1 cellular context compared by ENCODE assay signal in the genomic region with DNA sequence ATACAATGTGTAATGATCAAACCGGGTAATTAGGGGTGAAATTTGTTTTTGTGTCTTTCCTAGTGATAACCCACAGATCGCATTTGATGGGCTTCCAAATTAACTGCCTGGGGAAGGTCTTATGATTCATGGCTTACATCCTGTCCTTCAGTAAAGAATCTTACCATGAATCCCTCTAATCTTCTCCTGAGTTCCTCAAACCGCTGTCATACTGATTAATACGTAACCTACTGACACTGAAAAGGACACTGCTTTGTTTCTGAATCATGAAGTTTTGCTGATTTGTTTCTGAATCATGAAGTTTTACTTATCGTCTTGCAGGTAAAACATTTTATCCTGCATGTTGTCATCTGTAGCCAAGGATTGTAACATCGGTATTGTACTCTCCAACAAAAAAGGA.
TF ChIP-seq lines count a peak whose summit lies in the region.

No MANE protein-coding gene starts in this region.

TF ChIP-seq in GM12878, 131 proteins besides CTCF, POLR2A, EP300 and RAD21:
- TF ChIP-seq ZBED1 (IDR thresholded peaks at IDR 0.05; ENCODE audit: borderline replicate concordance) (no peak), SUZ12 (IDR thresholded peaks at IDR 0.05; ENCODE audit: unreplicated experiment) (no peak), ATF7 (IDR thresholded peaks at IDR 0.05; ENCODE audit: low read depth) (no peak), SPI1 (IDR thresholded peaks at IDR 0.05; ENCODE audit: borderline replicate concordance, insufficient read depth, low read depth, low read length) (no peak), TAF1 (IDR thresholded peaks at IDR 0.05; ENCODE audit: borderline replicate concordance, low read depth, low read length) (no peak), SMC3 (IDR thresholded peaks at IDR 0.05; ENCODE audit: borderline replicate concordance, low read length) (no peak), POLR2AphosphoS2 (IDR thresholded peaks at IDR 0.05; ENCODE audit: low read depth, low read length) (no peak), MEF2A (IDR thresholded peaks at IDR 0.05; ENCODE audit: insufficient read depth, low read depth, low read length) (no peak), SP1 (IDR thresholded peaks at IDR 0.05; ENCODE audit: low read depth, low read length) (no peak), GABPA (IDR thresholded peaks at IDR 0.05; ENCODE audit: low read depth) (no peak), HDAC6 (IDR thresholded peaks at IDR 0.05; ENCODE audit: unreplicated experiment) (no peak), NRF1 (conservative IDR thresholded peaks at IDR 0.05; ENCODE audit: low read depth, low read length) (no peak), ETV6 (conservative IDR thresholded peaks at IDR 0.05 in 1 of 2, IDR thresholded peaks at IDR 0.05 in 1 of 2; ENCODE audit: borderline replicate concordance in 1 of 2, low read depth in 1 of 2) (no peak)
- TF ChIP-seq, protein P1, sequence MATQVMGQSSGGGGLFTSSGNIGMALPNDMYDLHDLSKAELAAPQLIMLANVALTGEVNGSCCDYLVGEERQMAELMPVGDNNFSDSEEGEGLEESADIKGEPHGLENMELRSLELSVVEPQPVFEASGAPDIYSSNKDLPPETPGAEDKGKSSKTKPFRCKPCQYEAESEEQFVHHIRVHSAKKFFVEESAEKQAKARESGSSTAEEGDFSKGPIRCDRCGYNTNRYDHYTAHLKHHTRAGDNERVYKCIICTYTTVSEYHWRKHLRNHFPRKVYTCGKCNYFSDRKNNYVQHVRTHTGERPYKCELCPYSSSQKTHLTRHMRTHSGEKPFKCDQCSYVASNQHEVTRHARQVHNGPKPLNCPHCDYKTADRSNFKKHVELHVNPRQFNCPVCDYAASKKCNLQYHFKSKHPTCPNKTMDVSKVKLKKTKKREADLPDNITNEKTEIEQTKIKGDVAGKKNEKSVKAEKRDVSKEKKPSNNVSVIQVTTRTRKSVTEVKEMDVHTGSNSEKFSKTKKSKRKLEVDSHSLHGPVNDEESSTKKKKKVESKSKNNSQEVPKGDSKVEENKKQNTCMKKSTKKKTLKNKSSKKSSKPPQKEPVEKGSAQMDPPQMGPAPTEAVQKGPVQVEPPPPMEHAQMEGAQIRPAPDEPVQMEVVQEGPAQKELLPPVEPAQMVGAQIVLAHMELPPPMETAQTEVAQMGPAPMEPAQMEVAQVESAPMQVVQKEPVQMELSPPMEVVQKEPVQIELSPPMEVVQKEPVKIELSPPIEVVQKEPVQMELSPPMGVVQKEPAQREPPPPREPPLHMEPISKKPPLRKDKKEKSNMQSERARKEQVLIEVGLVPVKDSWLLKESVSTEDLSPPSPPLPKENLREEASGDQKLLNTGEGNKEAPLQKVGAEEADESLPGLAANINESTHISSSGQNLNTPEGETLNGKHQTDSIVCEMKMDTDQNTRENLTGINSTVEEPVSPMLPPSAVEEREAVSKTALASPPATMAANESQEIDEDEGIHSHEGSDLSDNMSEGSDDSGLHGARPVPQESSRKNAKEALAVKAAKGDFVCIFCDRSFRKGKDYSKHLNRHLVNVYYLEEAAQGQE (IDR thresholded peaks at IDR 0.05; ENCODE audit: low read depth, low read length) = no peak
- TF ChIP-seq, protein P2, sequence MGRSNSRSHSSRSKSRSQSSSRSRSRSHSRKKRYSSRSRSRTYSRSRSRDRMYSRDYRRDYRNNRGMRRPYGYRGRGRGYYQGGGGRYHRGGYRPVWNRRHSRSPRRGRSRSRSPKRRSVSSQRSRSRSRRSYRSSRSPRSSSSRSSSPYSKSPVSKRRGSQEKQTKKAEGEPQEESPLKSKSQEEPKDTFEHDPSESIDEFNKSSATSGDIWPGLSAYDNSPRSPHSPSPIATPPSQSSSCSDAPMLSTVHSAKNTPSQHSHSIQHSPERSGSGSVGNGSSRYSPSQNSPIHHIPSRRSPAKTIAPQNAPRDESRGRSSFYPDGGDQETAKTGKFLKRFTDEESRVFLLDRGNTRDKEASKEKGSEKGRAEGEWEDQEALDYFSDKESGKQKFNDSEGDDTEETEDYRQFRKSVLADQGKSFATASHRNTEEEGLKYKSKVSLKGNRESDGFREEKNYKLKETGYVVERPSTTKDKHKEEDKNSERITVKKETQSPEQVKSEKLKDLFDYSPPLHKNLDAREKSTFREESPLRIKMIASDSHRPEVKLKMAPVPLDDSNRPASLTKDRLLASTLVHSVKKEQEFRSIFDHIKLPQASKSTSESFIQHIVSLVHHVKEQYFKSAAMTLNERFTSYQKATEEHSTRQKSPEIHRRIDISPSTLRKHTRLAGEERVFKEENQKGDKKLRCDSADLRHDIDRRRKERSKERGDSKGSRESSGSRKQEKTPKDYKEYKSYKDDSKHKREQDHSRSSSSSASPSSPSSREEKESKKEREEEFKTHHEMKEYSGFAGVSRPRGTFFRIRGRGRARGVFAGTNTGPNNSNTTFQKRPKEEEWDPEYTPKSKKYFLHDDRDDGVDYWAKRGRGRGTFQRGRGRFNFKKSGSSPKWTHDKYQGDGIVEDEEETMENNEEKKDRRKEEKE (IDR thresholded peaks at IDR 0.05) = no peak
- TF ChIP-seq, protein P3, sequence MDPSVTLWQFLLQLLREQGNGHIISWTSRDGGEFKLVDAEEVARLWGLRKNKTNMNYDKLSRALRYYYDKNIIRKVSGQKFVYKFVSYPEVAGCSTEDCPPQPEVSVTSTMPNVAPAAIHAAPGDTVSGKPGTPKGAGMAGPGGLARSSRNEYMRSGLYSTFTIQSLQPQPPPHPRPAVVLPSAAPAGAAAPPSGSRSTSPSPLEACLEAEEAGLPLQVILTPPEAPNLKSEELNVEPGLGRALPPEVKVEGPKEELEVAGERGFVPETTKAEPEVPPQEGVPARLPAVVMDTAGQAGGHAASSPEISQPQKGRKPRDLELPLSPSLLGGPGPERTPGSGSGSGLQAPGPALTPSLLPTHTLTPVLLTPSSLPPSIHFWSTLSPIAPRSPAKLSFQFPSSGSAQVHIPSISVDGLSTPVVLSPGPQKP (IDR thresholded peaks at IDR 0.05; ENCODE audit: low read depth, low read length) = no peak
- TF ChIP-seq, protein P4, sequence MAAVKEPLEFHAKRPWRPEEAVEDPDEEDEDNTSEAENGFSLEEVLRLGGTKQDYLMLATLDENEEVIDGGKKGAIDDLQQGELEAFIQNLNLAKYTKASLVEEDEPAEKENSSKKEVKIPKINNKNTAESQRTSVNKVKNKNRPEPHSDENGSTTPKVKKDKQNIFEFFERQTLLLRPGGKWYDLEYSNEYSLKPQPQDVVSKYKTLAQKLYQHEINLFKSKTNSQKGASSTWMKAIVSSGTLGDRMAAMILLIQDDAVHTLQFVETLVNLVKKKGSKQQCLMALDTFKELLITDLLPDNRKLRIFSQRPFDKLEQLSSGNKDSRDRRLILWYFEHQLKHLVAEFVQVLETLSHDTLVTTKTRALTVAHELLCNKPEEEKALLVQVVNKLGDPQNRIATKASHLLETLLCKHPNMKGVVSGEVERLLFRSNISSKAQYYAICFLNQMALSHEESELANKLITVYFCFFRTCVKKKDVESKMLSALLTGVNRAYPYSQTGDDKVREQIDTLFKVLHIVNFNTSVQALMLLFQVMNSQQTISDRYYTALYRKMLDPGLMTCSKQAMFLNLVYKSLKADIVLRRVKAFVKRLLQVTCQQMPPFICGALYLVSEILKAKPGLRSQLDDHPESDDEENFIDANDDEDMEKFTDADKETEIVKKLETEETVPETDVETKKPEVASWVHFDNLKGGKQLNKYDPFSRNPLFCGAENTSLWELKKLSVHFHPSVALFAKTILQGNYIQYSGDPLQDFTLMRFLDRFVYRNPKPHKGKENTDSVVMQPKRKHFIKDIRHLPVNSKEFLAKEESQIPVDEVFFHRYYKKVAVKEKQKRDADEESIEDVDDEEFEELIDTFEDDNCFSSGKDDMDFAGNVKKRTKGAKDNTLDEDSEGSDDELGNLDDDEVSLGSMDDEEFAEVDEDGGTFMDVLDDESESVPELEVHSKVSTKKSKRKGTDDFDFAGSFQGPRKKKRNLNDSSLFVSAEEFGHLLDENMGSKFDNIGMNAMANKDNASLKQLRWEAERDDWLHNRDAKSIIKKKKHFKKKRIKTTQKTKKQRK (IDR thresholded peaks at IDR 0.05; ENCODE audit: low read depth, low read length) = no peak
- TF ChIP-seq, protein P5, sequence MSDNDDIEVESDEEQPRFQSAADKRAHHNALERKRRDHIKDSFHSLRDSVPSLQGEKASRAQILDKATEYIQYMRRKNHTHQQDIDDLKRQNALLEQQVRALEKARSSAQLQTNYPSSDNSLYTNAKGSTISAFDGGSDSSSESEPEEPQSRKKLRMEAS (IDR thresholded peaks at IDR 0.05; ENCODE audit: low read depth, low read length) = no peak
- TF ChIP-seq, protein P6, sequence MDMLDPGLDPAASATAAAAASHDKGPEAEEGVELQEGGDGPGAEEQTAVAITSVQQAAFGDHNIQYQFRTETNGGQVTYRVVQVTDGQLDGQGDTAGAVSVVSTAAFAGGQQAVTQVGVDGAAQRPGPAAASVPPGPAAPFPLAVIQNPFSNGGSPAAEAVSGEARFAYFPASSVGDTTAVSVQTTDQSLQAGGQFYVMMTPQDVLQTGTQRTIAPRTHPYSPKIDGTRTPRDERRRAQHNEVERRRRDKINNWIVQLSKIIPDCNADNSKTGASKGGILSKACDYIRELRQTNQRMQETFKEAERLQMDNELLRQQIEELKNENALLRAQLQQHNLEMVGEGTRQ (IDR thresholded peaks at IDR 0.05; ENCODE audit: borderline replicate concordance, low read depth, low read length) = no peak
